In genomic region chr10:103752680-103753248, GRCh38 we compare ENCODE assay signal across 1 cellular context.
TF ChIP-seq lines count a peak whose summit lies in the region.

No MANE protein-coding gene starts in this region.

TF ChIP-seq in WTC11, 78 proteins besides CTCF, POLR2A, EP300 and RAD21 (continued from another document):
- TF ChIP-seq ZNF532 (CRISPR knock-in tag; IDR thresholded peaks at IDR 0.05; ENCODE audit: borderline replicate concordance) = no peak
- TF ChIP-seq ESRRA (CRISPR knock-in tag; IDR thresholded peaks at IDR 0.05; ENCODE audit: borderline replicate concordance) = no peak
- TF ChIP-seq CREM (CRISPR knock-in tag; IDR thresholded peaks at IDR 0.05) = no peak
